In genomic region chr14:67240978-67241415, GRCh38 we compare ENCODE assay signal across 8 cellular contexts. TPM values are rescaled to one million over a fixed set of nuclear protein-coding genes. Genes with fewer than 3 reads are reported as not detected.
DNase-seq lines count a peak whose midpoint lies in the region; ATAC-seq and TF ChIP-seq lines count a peak whose summit lies in the region.

No MANE protein-coding gene starts in this region.

- no peak for TF ChIP-seq CTCF in left lung (IDR thresholded peaks at IDR 0.05)

- H3K27me3 Mint-ChIP-seq in activated CD4-positive, alpha-beta T cell treated with anti-CD3 and anti-CD28 coated beads, Interleukin-2, amount 10 ng/mL, durations not matched to agents 7 days and 5 days = peaks cover 23% of the 10 kb centered on the region

- peak overlapping the region; percentile 92 for H3K27ac Mint-ChIP-seq in activated CD4-positive, alpha-beta T cell treated with anti-CD3 and anti-CD28 coated beads, Interleukin-2, amount 10 ng/mL, durations not matched to agents 7 days and 5 days

- intact Hi-C loops in left lung (cut with DNase I) = no loop called here

- H3K4me1 Mint-ChIP-seq in activated CD4-positive, alpha-beta T cell treated with anti-CD3 and anti-CD28 coated beads, Interleukin-2, amount 10 ng/mL, durations not matched to agents 7 days and 5 days = peaks cover 18% of the 10 kb centered on the region

- peaks cover 36% of the 10 kb centered on the region for H4K20me1 ChIP-seq in BLaER1

- H3K4me1 ChIP-seq in BLaER1 (peaks cover 17% of the 10 kb centered on the region), left lung (peaks cover 5 to 36% of the 10 kb centered on the region in 2 donors)

- peak overlapping the region; percentile 85 for H3K4me3 Mint-ChIP-seq in activated CD4-positive, alpha-beta T cell treated with anti-CD3 and anti-CD28 coated beads, Interleukin-2, amount 10 ng/mL, durations not matched to agents 7 days and 5 days

- no peaks in the 10 kb centered on the region for H3K36me3 Mint-ChIP-seq in activated CD4-positive, alpha-beta T cell treated with anti-CD3 and anti-CD28 coated beads, Interleukin-2, amount 10 ng/mL, durations not matched to agents 7 days and 5 days (ENCODE audit: low read depth)

- no peaks in the 10 kb centered on the region for H3K27me3 ChIP-seq in BLaER1
- no peaks in the 10 kb centered on the region for H3K27me3 ChIP-seq in left lung

- H3K4me2 ChIP-seq in BLaER1 = peak overlapping the region; percentile 97

- DNase-seq in GM19240 (ENCODE audit: insufficient read length, low spot score) (peak; percentile 81), NCI-H524 (lab: John Stamatoyannopoulos, UW) (peak; percentile 99), dedifferentiated amniotic fluid mesenchymal stem cell (ENCODE audit: extremely low spot score) (peak; percentile 96), left lung (peak; percentile 97)
- DNase-seq in activated CD4-positive, alpha-beta T cell treated with anti-CD3 and anti-CD28 coated beads, Interleukin-2, amount 10 ng/mL, durations not matched to agents 7 days and 5 days = peak; percentile 94
- peak; percentile 88 for DNase-seq in stimulated activated CD4-positive, alpha-beta T cell treated with anti-CD3 and anti-CD28 coated beads, Interleukin-2, amount 100 ng/mL, for 4 hours (ENCODE audit: low read depth)

- H3K36me3 ChIP-seq in BLaER1 = no peaks in the 10 kb centered on the region
- no peaks in the 10 kb centered on the region for H3K36me3 ChIP-seq in left lung

- H3K4me3 ChIP-seq in BLaER1 (peak overlapping the region; percentile 94), left lung (peak overlapping the region; percentile 77 to 84)

- ATAC-seq in HG03457 (IDR thresholded peaks at IDR 0.05; ENCODE audit: unreplicated experiment) (peak; percentile 89), left lung (peak; percentile 95)

- H3K27ac ChIP-seq in BLaER1 = peak overlapping the region; percentile 88
- H3K27ac ChIP-seq in left lung = peak overlapping the region; percentile 96 to 99

- POLR2A ChIA-PET in activated CD4-positive, alpha-beta T cell treated with anti-CD3 and anti-CD28 coated beads, Interleukin-2, amount 10 ng/mL, durations not matched to agents 7 days and 5 days (lab: Charles Lee) = interaction anchor here (0.7 kb wide), 1 partner anchor 526 kb away, joined by 5 read pairs; no protein-coding TSS in a partner anchor

- H3K9me3 ChIP-seq in BLaER1 (no peaks in the 10 kb centered on the region), left lung (no peaks in the 10 kb centered on the region)

- CTCF ChIA-PET in activated CD4-positive, alpha-beta T cell treated with anti-CD3 and anti-CD28 coated beads, Interleukin-2, amount 10 ng/mL, durations not matched to agents 7 days and 5 days (lab: Charles Lee) = interaction anchor here (0.6 to 1.1 kb wide), 2 partner anchors 11 to 560 kb away, joined by 3 to 4 read pairs; no protein-coding TSS in a partner anchor

- H3K9me3 Mint-ChIP-seq in activated CD4-positive, alpha-beta T cell treated with anti-CD3 and anti-CD28 coated beads, Interleukin-2, amount 10 ng/mL, durations not matched to agents 7 days and 5 days = no peaks in the 10 kb centered on the region

- peak overlapping the region; percentile 87 for H3K9ac ChIP-seq in BLaER1

RNA-seq across cellular contexts. Expression of gene PALS1, which starts 0.2 kb away (rescaled TPM):
- 1 to 10 TPM; 6.7 to 7.1 TPM for total RNA-seq in activated CD4-positive, alpha-beta T cell treated with anti-CD3 and anti-CD28 coated beads, Interleukin-2, amount 10 ng/mL, durations not matched to agents 7 days and 5 days
- total RNA-seq in left lung = 10 to 100 TPM; 35.3 to 38.6 TPM

RNA-seq across cellular contexts. Expression of gene GARIN2, which starts 51.8 kb away (rescaled TPM):
- total RNA-seq in activated CD4-positive, alpha-beta T cell treated with anti-CD3 and anti-CD28 coated beads, Interleukin-2, amount 10 ng/mL, durations not matched to agents 7 days and 5 days = under 1 TPM in 1 of 2 experiments, not detected in 1; 0.17 TPM
- under 1 TPM in 1 of 2 donors, not detected in 1; 0.12 TPM for total RNA-seq in left lung

Comparison
In these comparisons a context has a peak if more than half of its experiments do, and no peak if none do; other contexts are left out.
1. Peak in every context shown above with its lines: DNase-seq, ATAC-seq, H3K4me3 ChIP-seq and H3K27ac ChIP-seq.
2. RNA of gene PALS1, which starts 0.2 kb away (total RNA-seq): 35.3 to 38.6 TPM in left lung; 6.7 to 7.1 TPM in activated CD4-positive, alpha-beta T cell treated with anti-CD3 and anti-CD28 coated beads, Interleukin-2, amount 10 ng/mL, durations not matched to agents 7 days and 5 days; every median in the first group is over 4 times any median in the second.